ENCODE assay signal across 20 cellular contexts in the genomic region with DNA sequence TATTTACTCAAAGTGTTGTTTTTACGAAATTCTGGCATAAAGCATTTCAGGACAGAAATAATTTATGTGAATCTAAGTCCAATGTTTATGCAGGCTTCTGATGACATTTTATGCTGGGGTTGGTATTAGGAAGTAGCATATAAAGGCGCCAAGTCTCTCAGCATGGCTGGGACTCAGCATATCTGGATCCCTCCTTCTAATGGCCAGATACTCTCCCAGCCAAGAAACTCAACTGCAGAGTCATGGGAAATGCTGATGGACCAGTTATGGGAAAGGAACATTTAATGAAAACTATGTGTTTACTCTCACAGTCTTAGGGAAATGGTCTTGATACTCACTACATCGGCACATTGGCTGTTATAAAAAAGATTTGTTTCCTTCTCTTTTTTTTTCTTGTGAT.
"Had no signal": no experiment of that assay in that cellular context is flagged by ENCODE, and none has a peak within 500 bp of the region (broad histone marks: within the 10 kb centered on the region; RNA-seq: fewer than 3 reads in every experiment).

No MANE protein-coding gene starts in this region.

- ATAC-seq: activated CD8-positive, alpha-beta T cell treated with anti-CD3 and anti-CD28 coated beads for 36 hours; left colon; sciatic nerve had no signal

- H3K27me3 ChIP-seq: esophagus muscularis mucosa, neural progenitor cell, stomach, upper lobe of left lung had no signal

- H3K27me3 Mint-ChIP-seq: activated CD4-positive, alpha-beta T cell treated with anti-CD3 and anti-CD28 coated beads, Interleukin-2, amount 10 ng/mL, durations not matched to agents 24 days and 14 days; activated CD8-positive, alpha-beta T cell treated with anti-CD3 and anti-CD28 coated beads for 36 hours had no signal

- H3K36me3 ChIP-seq: esophagus muscularis mucosa, neural progenitor cell, stomach, upper lobe of left lung had no signal

- H3K36me3 Mint-ChIP-seq: neural progenitor cell had no signal

- H2AFZ ChIP-seq: neural progenitor cell had no signal

- H3K27ac Mint-ChIP-seq: activated CD4-positive, alpha-beta T cell treated with anti-CD3 and anti-CD28 coated beads, Interleukin-2, amount 10 ng/mL, durations not matched to agents 24 days and 14 days; activated CD8-positive, alpha-beta T cell treated with anti-CD3 and anti-CD28 coated beads for 36 hours; neural progenitor cell had no signal

- H3K9me3 ChIP-seq: esophagus muscularis mucosa, stomach, upper lobe of left lung had no signal

- H3K9ac ChIP-seq: neural progenitor cell had no signal

- H3K9me3 Mint-ChIP-seq: activated CD4-positive, alpha-beta T cell treated with anti-CD3 and anti-CD28 coated beads, Interleukin-2, amount 10 ng/mL, durations not matched to agents 24 days and 14 days; activated CD8-positive, alpha-beta T cell treated with anti-CD3 and anti-CD28 coated beads for 36 hours; neural progenitor cell had no signal

- H3K27ac ChIP-seq: esophagus muscularis mucosa, neural progenitor cell had no signal

- H3K4me3 ChIP-seq: esophagus muscularis mucosa, neural progenitor cell, smooth muscle cell, stomach, upper lobe of left lung had no signal

- H3K4me2 ChIP-seq: neural progenitor cell, smooth muscle cell had no signal

- H3K4me3 Mint-ChIP-seq: activated CD4-positive, alpha-beta T cell treated with anti-CD3 and anti-CD28 coated beads, Interleukin-2, amount 10 ng/mL, durations not matched to agents 24 days and 14 days; activated CD8-positive, alpha-beta T cell treated with anti-CD3 and anti-CD28 coated beads for 36 hours; neural progenitor cell had no signal

- DNase-seq: activated CD4-positive, alpha-beta T cell treated with anti-CD3 and anti-CD28 coated beads, Interleukin-2, amount 10 ng/mL, durations not matched to agents 24 days and 14 days; activated CD4-positive, CD25-positive, alpha-beta regulatory T cell; activated CD8-positive, alpha-beta memory T cell treated with anti-CD3 and anti-CD28 coated beads, Interleukin-2, amount 50 U/mL, for 4 hours; activated CD8-positive, alpha-beta T cell treated with anti-CD3 and anti-CD28 coated beads for 36 hours; activated gamma-delta T cell; activated T-cell treated with anti-CD3 and anti-CD28 coated beads, Interleukin-2, amount 50 U/mL, for 48 hours; dermis blood vessel endothelial cell; effector memory CD4-positive, alpha-beta T cell; foreskin fibroblast; hippocampal formation; left colon; SHP77 treated with DMSO at 0.1 percent for 48 hours; stimulated activated CD4-positive, alpha-beta T cell treated with anti-CD3 and anti-CD28 coated beads, Interleukin-4, amount 100 ng/mL, for 1 hour; stomach; T1000; upper lobe of left lung had no signal
